Comparison of ENCODE assay signal across 31 cellular contexts in the genomic region with DNA sequence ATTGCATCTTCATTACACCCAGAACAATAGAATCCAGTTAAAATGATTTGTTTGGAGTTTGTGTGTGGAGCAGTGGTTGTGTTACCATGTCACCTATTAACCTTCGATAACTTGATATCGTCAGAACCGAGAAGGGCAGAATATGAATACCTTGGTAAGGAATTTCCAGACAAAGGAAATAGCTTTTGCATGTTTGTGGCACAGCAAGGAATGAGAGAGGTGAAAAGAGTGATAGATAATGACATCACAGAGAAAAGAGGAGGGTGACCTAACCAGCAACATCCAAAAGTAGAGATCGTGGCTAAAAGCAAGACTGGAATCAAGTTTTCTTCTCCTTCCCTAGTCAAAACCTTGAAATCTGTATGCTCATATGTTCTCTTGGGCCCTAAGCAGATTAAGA.
DNase-seq lines count a peak whose midpoint lies in the region; ATAC-seq and TF ChIP-seq lines count a peak whose summit lies in the region.
"Had no signal": no experiment of that assay in that cellular context is flagged by ENCODE, and none has a peak within 500 bp of the region (broad histone marks: within the 10 kb centered on the region; RNA-seq: fewer than 3 reads in every experiment).

No MANE protein-coding gene starts in this region.

- H3K9me3 Mint-ChIP-seq in activated naive CD4-positive, alpha-beta T cell treated with anti-CD3 and anti-CD28 coated beads, Interleukin-2, amount 10 ng/mL, durations not matched to agents 7 days and 5 days, result no peaks in the 10 kb centered on the region
- H3K9me3 Mint-ChIP-seq: activated CD4-positive, alpha-beta T cell treated with anti-CD3 and anti-CD28 coated beads, Interleukin-2, amount 10 ng/mL, durations not matched to agents 7 days and 5 days had no signal

- intact Hi-C loops in Right ventricle myocardium inferior (cut with DNase I), result no loop called here

- no peak overlapping the region for H3K27ac Mint-ChIP-seq in activated naive CD4-positive, alpha-beta T cell treated with anti-CD3 and anti-CD28 coated beads, Interleukin-2, amount 10 ng/mL, durations not matched to agents 7 days and 5 days
- H3K27ac Mint-ChIP-seq: activated CD4-positive, alpha-beta T cell treated with anti-CD3 and anti-CD28 coated beads, Interleukin-2, amount 10 ng/mL, durations not matched to agents 7 days and 5 days; activated T-cell treated with anti-CD3 and anti-CD28 coated beads, Interleukin-2, amount 50 U/mL, for 72 hours; naive thymus-derived CD8-positive, alpha-beta T cell had no signal

- no peak overlapping the region for H3K4me3 Mint-ChIP-seq in activated naive CD4-positive, alpha-beta T cell treated with anti-CD3 and anti-CD28 coated beads, Interleukin-2, amount 10 ng/mL, durations not matched to agents 7 days and 5 days
- H3K4me3 Mint-ChIP-seq: activated CD4-positive, alpha-beta T cell treated with anti-CD3 and anti-CD28 coated beads, Interleukin-2, amount 10 ng/mL, durations not matched to agents 7 days and 5 days; activated T-cell treated with anti-CD3 and anti-CD28 coated beads, Interleukin-2, amount 50 U/mL, for 72 hours; naive thymus-derived CD8-positive, alpha-beta T cell had no signal

- CTCF ChIA-PET in activated naive CD4-positive, alpha-beta T cell treated with anti-CD3 and anti-CD28 coated beads, Interleukin-2, amount 10 ng/mL, durations not matched to agents 7 days and 5 days (lab: Charles Lee), result interaction anchor here (0.5 to 0.6 kb wide), 2 partner anchors 142 to 391 kb away, joined by 3 read pairs; no protein-coding TSS in a partner anchor

- TF ChIP-seq CTCF in cardiac fibroblast (IDR thresholded peaks at IDR 0.05; ENCODE audit: low read depth, low read length), result no peak

- H3K4me3 ChIP-seq in cardiac fibroblast (replicated peaks in 1 of 2; ENCODE audit: low read depth in 2 of 2, low read length in 2 of 2), result no peak overlapping the region
- H3K4me3 ChIP-seq: adrenal gland, esophagus muscularis mucosa, gastrocnemius medialis had no signal

- peak; percentile 68 for DNase-seq in ELR (ENCODE audit: low read depth)
- peak; percentile 60 for DNase-seq in M059J (ENCODE audit: low read depth)
- DNase-seq in cardiac fibroblast (ENCODE audit: low read depth in 2 of 2), result peak; percentile 45 to 74
- peak; percentile 55 for DNase-seq in non-pigmented ciliary epithelial cell (ENCODE audit: low read depth)
- no peak for DNase-seq in Right ventricle myocardium inferior (ENCODE audit: missing footprints)
- no peak for DNase-seq in activated naive CD4-positive, alpha-beta T cell treated with anti-CD3 and anti-CD28 coated beads, Interleukin-2, amount 10 ng/mL, durations not matched to agents 7 days and 5 days
- no peak for DNase-seq in DMS153 treated with DMSO at 0.1 percent for 48 hours (lab: John Stamatoyannopoulos, UW; ENCODE audit: unreplicated experiment)
- DNase-seq: activated CD4-positive, alpha-beta T cell treated with anti-CD3 and anti-CD28 coated beads, Interleukin-2, amount 10 ng/mL, durations not matched to agents 7 days and 5 days; activated naive CD4-positive, alpha-beta T cell; activated T-cell treated with anti-CD3 and anti-CD28 coated beads, Interleukin-2, amount 50 U/mL, for 72 hours; adrenal gland; central memory CD4-positive, alpha-beta T cell; dermis blood vessel endothelial cell; DMS79 treated with DMSO at 0.1 percent for 48 hours; gastrocnemius medialis; HCEC 1CT; midbrain; naive thymus-derived CD8-positive, alpha-beta T cell; NCI-H1092; NCI-H1694 treated with DMSO at 0.1 percent for 48 hours; NCI-H2171; NCI-H510A treated with DMSO at 0.1 percent for 48 hours; PC-3; retina; Right ventricle myocardium superior; stimulated activated CD4-positive, alpha-beta T cell treated with anti-CD3 and anti-CD28 coated beads, Interleukin-2, amount 100 ng/mL, for 48 hours; T-helper 9 cell; trophoblast cell; WERI-Rb-1 had no signal

- ATAC-seq in GM21423 (IDR thresholded peaks at IDR 0.05; ENCODE audit: unreplicated experiment) (no peak), Right ventricle myocardium inferior (no peak)
- ATAC-seq: activated T-cell treated with anti-CD3 and anti-CD28 coated beads, Interleukin-2, amount 50 U/mL, for 72 hours; gastrocnemius medialis; naive thymus-derived CD8-positive, alpha-beta T cell; PC-3 had no signal

- no peaks in the 10 kb centered on the region for H3K36me3 Mint-ChIP-seq in activated naive CD4-positive, alpha-beta T cell treated with anti-CD3 and anti-CD28 coated beads, Interleukin-2, amount 10 ng/mL, durations not matched to agents 7 days and 5 days
- H3K36me3 Mint-ChIP-seq: naive thymus-derived CD8-positive, alpha-beta T cell had no signal

- H3K27me3 Mint-ChIP-seq in activated naive CD4-positive, alpha-beta T cell treated with anti-CD3 and anti-CD28 coated beads, Interleukin-2, amount 10 ng/mL, durations not matched to agents 7 days and 5 days, result no peaks in the 10 kb centered on the region
- H3K27me3 Mint-ChIP-seq: activated CD4-positive, alpha-beta T cell treated with anti-CD3 and anti-CD28 coated beads, Interleukin-2, amount 10 ng/mL, durations not matched to agents 7 days and 5 days; naive thymus-derived CD8-positive, alpha-beta T cell had no signal

- no peaks in the 10 kb centered on the region for H3K4me1 Mint-ChIP-seq in activated naive CD4-positive, alpha-beta T cell treated with anti-CD3 and anti-CD28 coated beads, Interleukin-2, amount 10 ng/mL, durations not matched to agents 7 days and 5 days
- H3K4me1 Mint-ChIP-seq: activated CD4-positive, alpha-beta T cell treated with anti-CD3 and anti-CD28 coated beads, Interleukin-2, amount 10 ng/mL, durations not matched to agents 7 days and 5 days; naive thymus-derived CD8-positive, alpha-beta T cell had no signal

Comparison
In these comparisons a context has a peak if more than half of its experiments do, and no peak if none do; other contexts are left out.
1. DNase-seq: peak in ELR (single experiment), M059J (single experiment), cardiac fibroblast (2 of 2) and non-pigmented ciliary epithelial cell (single experiment); none in Right ventricle myocardium inferior (single experiment), activated naive CD4-positive, alpha-beta T cell treated with anti-CD3 and anti-CD28 coated beads, Interleukin-2, amount 10 ng/mL, durations not matched to agents 7 days and 5 days (single experiment) and DMS153 treated with DMSO at 0.1 percent for 48 hours (single experiment).